14 cellular contexts compared by ENCODE assay signal in genomic region chr3:158769519-158770253, GRCh38. TPM values are rescaled to one million over a fixed set of nuclear protein-coding genes. Genes with fewer than 3 reads are reported as not detected.
A peak's percentile ranks its signal among the peaks of the same experiment; 100 is the strongest.
DNase-seq lines count a peak whose midpoint lies in the region; ATAC-seq and TF ChIP-seq lines count a peak whose summit lies in the region.
"Had no signal": no experiment of that assay in that cellular context is flagged by ENCODE, and none has a peak within 500 bp of the region (broad histone marks: within the 10 kb centered on the region; RNA-seq: fewer than 3 reads in every experiment).

No MANE protein-coding gene starts in this region.

- CTCF ChIA-PET in SK-N-SH (lab: Yijun Ruan, JAX), result interaction anchor here (5.8 kb wide), 1 partner anchor 42 kb away, joined by 29 read pairs; no protein-coding TSS in a partner anchor

- no peak overlapping the region for H4K8ac ChIP-seq in mesendoderm (ENCODE audit: low read depth, low read length)

- H3K36me3 ChIP-seq in SK-N-SH (replicated peaks in 1 of 2; ENCODE audit: control insufficient read depth in 1 of 2, insufficient read depth in 2 of 2, low read length in 1 of 2), result no peaks in the 10 kb centered on the region
- H3K36me3 ChIP-seq in osteoblast (ENCODE audit: insufficient read depth, low read length), result no peaks in the 10 kb centered on the region
- no peaks in the 10 kb centered on the region for H3K36me3 ChIP-seq in uterus
- H3K36me3 ChIP-seq in mesendoderm (ENCODE audit: control insufficient read depth, insufficient read depth, low read length), result no peaks in the 10 kb centered on the region
- H3K36me3 ChIP-seq: WERI-Rb-1 had no signal

- H3K9ac ChIP-seq in SK-N-SH (no peak overlapping the region), mesendoderm (ENCODE audit: low read length) (no peak overlapping the region)

- H3K9me2 ChIP-seq in SK-N-SH, result no peaks in the 10 kb centered on the region

- H3K18ac ChIP-seq in mesendoderm (ENCODE audit: low read length), result no peak overlapping the region

- H4K5ac ChIP-seq in mesendoderm (ENCODE audit: low read length), result no peak overlapping the region

- DNase-seq in SK-N-SH (no peak), fibroblast of pulmonary artery (ENCODE audit: low read depth) (peak; percentile 27), osteoblast (ENCODE audit: insufficient read length, low spot score, missing footprints) (no peak), uterus (no peak), globus pallidus (ENCODE audit: low spot score) (no peak), mesendoderm (no peak)
- DNase-seq: activated naive CD4-positive, alpha-beta T cell treated with Interleukin-2 at 50 U/mL for 16 hours; NCI-H2107; stimulated activated naive CD4-positive, alpha-beta T cell treated with Interleukin-2 at 50 U/mL for 16 hours; WERI-Rb-1 had no signal

- H3K4me1 ChIP-seq in SK-N-SH (ENCODE audit: control insufficient read depth in 1 of 2, insufficient read depth in 2 of 2, low read depth in 1 of 2, low read length in 1 of 2) (peaks cover 4 to 29% of the 10 kb centered on the region in 2 experiments; a peak in 3 of 4 replicates), osteoblast (ENCODE audit: insufficient read depth, low read length) (peaks cover 40% of the 10 kb centered on the region), uterus (peaks cover 5 to 37% of the 10 kb centered on the region in 2 donors), mesendoderm (ENCODE audit: control insufficient read depth, low read depth, low read length) (no peaks in the 10 kb centered on the region)

- 79% methylated on average over 5 of the region's 5 CpGs for WGBS in SK-N-SH (ENCODE audit: low lambda C conversion rate)
- no CpG with 5 or more reads among the region's 5 CpGs for WGBS in mesendoderm (ENCODE audit: extremely low coverage, insufficient coverage, low lambda C conversion rate)

- H2BK120ac ChIP-seq in mesendoderm (ENCODE audit: low read depth, low read length), result no peak overlapping the region

- no peak overlapping the region for H2AK5ac ChIP-seq in mesendoderm (ENCODE audit: low read length)

- H3K56ac ChIP-seq in mesendoderm (ENCODE audit: low read length), result no peak overlapping the region

- TF ChIP-seq CTCF in SK-N-SH (IDR thresholded peaks at IDR 0.05) (no peak), fibroblast of pulmonary artery (IDR thresholded peaks at IDR 0.05; ENCODE audit: low read length, missing control alignments) (no peak), osteoblast (IDR thresholded peaks at IDR 0.05; ENCODE audit: extremely low read depth, low read depth, low read length) (no peak), uterus (IDR thresholded peaks at IDR 0.05) (no peak)

- H2AFZ ChIP-seq in SK-N-SH (ENCODE audit: low read depth) (peak overlapping the region; percentile 7; the same call in 1 of the 2 replicates), osteoblast (ENCODE audit: low read length) (no peak overlapping the region)

- intact Hi-C loops in uterus (cut with DNase I; ENCODE audit: low total_unique reads), result no loop called here

- H3F3A ChIP-seq in SK-N-SH (replicated peaks; ENCODE audit: insufficient read depth), result peaks cover 6% of the 10 kb centered on the region

- H3K79me2 ChIP-seq in SK-N-SH (ENCODE audit: insufficient read depth) (no peaks in the 10 kb centered on the region), osteoblast (ENCODE audit: insufficient read depth, low read length) (no peaks in the 10 kb centered on the region), mesendoderm (ENCODE audit: control insufficient read depth, insufficient read depth, low read length) (no peaks in the 10 kb centered on the region)

- TF ChIP-seq POLR2A in uterus (IDR thresholded peaks at IDR 0.05), result no peak

- H2BK5ac ChIP-seq in mesendoderm (ENCODE audit: low read length), result no peak overlapping the region

- no peak overlapping the region for H3K23ac ChIP-seq in mesendoderm (ENCODE audit: low read length)

- H3K27me3 ChIP-seq in SK-N-SH (ENCODE audit: insufficient read depth) (no peaks in the 10 kb centered on the region), osteoblast (ENCODE audit: insufficient read depth, low read length) (no peaks in the 10 kb centered on the region), uterus (no peaks in the 10 kb centered on the region), mesendoderm (ENCODE audit: insufficient read depth, low read length, poor library complexity) (no peaks in the 10 kb centered on the region)

- H2BK15ac ChIP-seq in mesendoderm (replicated peaks; ENCODE audit: low read depth), result no peak overlapping the region

- no peak for TF ChIP-seq RAD21 in SK-N-SH (IDR thresholded peaks at IDR 0.05; ENCODE audit: low read length)

- POLR2A ChIA-PET in SK-N-SH (lab: Yijun Ruan, JAX), result no interaction called here

- H3K79me1 ChIP-seq in mesendoderm (ENCODE audit: low read length), result no peaks in the 10 kb centered on the region

- ATAC-seq in SK-N-SH treated with all-trans-retinoic acid at 6 μM for 48 hours (no peak), GM21717 (IDR thresholded peaks at IDR 0.05; ENCODE audit: unreplicated experiment) (no peak)
- ATAC-seq: HCT116 had no signal

- H4K20me1 ChIP-seq in SK-N-SH (ENCODE audit: insufficient read depth), result no peaks in the 10 kb centered on the region
- no peaks in the 10 kb centered on the region for H4K20me1 ChIP-seq in osteoblast (ENCODE audit: insufficient read depth, low read length)

- H3K4me3 ChIP-seq in SK-N-SH (ENCODE audit: low read depth in 2 of 2, low read length in 1 of 2) (no peak overlapping the region), fibroblast of pulmonary artery (replicated peaks; ENCODE audit: low read depth, low read length) (no peak overlapping the region), osteoblast (ENCODE audit: insufficient read depth, low read length) (no peak overlapping the region), uterus (no peak overlapping the region), mesendoderm (ENCODE audit: low read length) (no peak overlapping the region)

- H3K4me2 ChIP-seq in SK-N-SH, result peak overlapping the region; percentile 34; the same call in 1 of the 2 replicates
- peak overlapping the region; percentile 78 for H3K4me2 ChIP-seq in osteoblast (ENCODE audit: insufficient read depth, low read length)
- H3K4me2 ChIP-seq in mesendoderm (ENCODE audit: low read length), result no peak overlapping the region

- H3K27ac ChIP-seq in SK-N-SH (ENCODE audit: low read depth in 2 of 2, low read length in 1 of 2), result peak overlapping the region; percentile 25 to 58; a peak in 3 of 4 replicates
- H3K27ac ChIP-seq in osteoblast (ENCODE audit: low read depth, low read length), result peak overlapping the region; percentile 88
- H3K27ac ChIP-seq in uterus, result peak overlapping the region; percentile 71 to 77
- no peak overlapping the region for H3K27ac ChIP-seq in mesendoderm (ENCODE audit: low read depth, low read length)
- H3K27ac ChIP-seq: WERI-Rb-1 had no signal

- no peak overlapping the region for H3K4ac ChIP-seq in mesendoderm (ENCODE audit: low read depth, low read length)

- H3K9me3 ChIP-seq in SK-N-SH (no peaks in the 10 kb centered on the region), osteoblast (ENCODE audit: low read depth, low read length) (no peaks in the 10 kb centered on the region), uterus (no peaks in the 10 kb centered on the region)

- no peak for TF ChIP-seq EP300 in SK-N-SH (IDR thresholded peaks at IDR 0.05; ENCODE audit: borderline replicate concordance in 1 of 2, low read depth in 1 of 2, low read length in 1 of 2)

TF ChIP-seq in SK-N-SH, 30 proteins besides CTCF, POLR2A, EP300 and RAD21:
- TF ChIP-seq GABPA (IDR thresholded peaks at IDR 0.05; ENCODE audit: low read depth) (no peak), RFX5 (IDR thresholded peaks at IDR 0.05; ENCODE audit: low read length) (no peak), TEAD4 (IDR thresholded peaks at IDR 0.05; ENCODE audit: borderline replicate concordance, insufficient read depth) (no peak), FOXM1 (IDR thresholded peaks at IDR 0.05; ENCODE audit: low read depth) (no peak)
- TF ChIP-seq, protein P1, sequence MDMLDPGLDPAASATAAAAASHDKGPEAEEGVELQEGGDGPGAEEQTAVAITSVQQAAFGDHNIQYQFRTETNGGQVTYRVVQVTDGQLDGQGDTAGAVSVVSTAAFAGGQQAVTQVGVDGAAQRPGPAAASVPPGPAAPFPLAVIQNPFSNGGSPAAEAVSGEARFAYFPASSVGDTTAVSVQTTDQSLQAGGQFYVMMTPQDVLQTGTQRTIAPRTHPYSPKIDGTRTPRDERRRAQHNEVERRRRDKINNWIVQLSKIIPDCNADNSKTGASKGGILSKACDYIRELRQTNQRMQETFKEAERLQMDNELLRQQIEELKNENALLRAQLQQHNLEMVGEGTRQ (IDR thresholded peaks at IDR 0.05; ENCODE audit: borderline replicate concordance, low read depth, low read length), result no peak

TF ChIP-seq in SK-N-SH treated with all-trans-retinoic acid at 6 μM for 48 hours, 23 proteins besides CTCF, POLR2A, EP300 and RAD21 (continues in another document):
- TF ChIP-seq SNAI2 (CRISPR knock-in tag; IDR thresholded peaks at IDR 0.05), result no peak

RNA-seq across cellular contexts. Expression of gene MFSD1, which starts 32.2 kb away (rescaled TPM):
- polyA plus RNA-seq in SK-N-SH (2012; rRNA removed), result 44.9 and 70.4 TPM in 2 replicates
- polyA plus RNA-seq in SK-N-SH (2012; cell fraction: cytosol; rRNA removed), result 62.0 and 65.7 TPM in 2 replicates
- 21.3 and 43.6 TPM in 2 replicates for polyA plus RNA-seq in SK-N-SH (2012; cell fraction: nucleus; rRNA removed)
- total RNA-seq in osteoblast, result 170 and 183 TPM in 2 replicates
- 100 to 1,000 TPM in 3 of 4 donors, 10 to 100 TPM in 1; 52.0 to 152 (median 104) TPM for total RNA-seq in uterus
- polyA plus RNA-seq in mesendoderm (2013, experiment 1 of 2), result 6.1 TPM
- 6.3 TPM for polyA plus RNA-seq in mesendoderm (2013, experiment 2 of 2)

RNA-seq across cellular contexts. Expression of gene RARRES1, which starts 37.4 kb away (rescaled TPM):
- 0.11 and 0.15 TPM in 2 replicates for polyA plus RNA-seq in SK-N-SH (2012; rRNA removed)
- polyA plus RNA-seq in SK-N-SH (2012; cell fraction: cytosol; rRNA removed), result 0.14 and 0.48 TPM in 2 replicates
- polyA plus RNA-seq in SK-N-SH (2012; cell fraction: nucleus; rRNA removed), result 0.05 and 0.10 TPM in 2 replicates
- total RNA-seq in osteoblast (13.6 and 19.5 TPM in 2 replicates), uterus (100 to 1,000 TPM in 1 of 4 donors, 10 to 100 TPM in 3; 12.8 to 398 (median 50.5) TPM)
- 0.08 TPM for polyA plus RNA-seq in mesendoderm (2013, experiment 1 of 2)
- polyA plus RNA-seq in mesendoderm (2013, experiment 2 of 2), result 0.34 TPM
- total RNA-seq: A172 had no signal
